11 cellular contexts compared by ENCODE assay signal in genomic region chr1:28371011-28371378, GRCh38. TPM values are rescaled to one million over a fixed set of nuclear protein-coding genes. Genes with fewer than 3 reads are reported as not detected.
DNase-seq lines count a peak whose midpoint lies in the region; FAIRE-seq and TF ChIP-seq lines count a peak whose summit lies in the region.
"Had no signal": no experiment of that assay in that cellular context is flagged by ENCODE, and none has a peak within 500 bp of the region (broad histone marks: within the 10 kb centered on the region; RNA-seq: fewer than 3 reads in every experiment).

No MANE protein-coding gene starts in this region.

- in situ Hi-C loops in GM13976 (cut with MboI; ENCODE audit: low sequenced_read_pairs, unreplicated experiment): no loop called here

- H3K4me2 ChIP-seq in skeletal muscle satellite cell (ENCODE audit: low read length): peak overlapping the region; percentile 78

- H3K9ac ChIP-seq in skeletal muscle satellite cell (ENCODE audit: low read depth, low read length): no peak overlapping the region

- peak overlapping the region; percentile 89 for H3K4me3 Mint-ChIP-seq in T-helper 1 cell treated with Interleukin-12 subunit alpha and Interleukin-12 subunit beta and Interleukin-4 antibody, amounts not matched to agents 30 μg/mL and 1 μg/mL, for 36 hours

- H3K27me3 ChIP-seq in SJSA1 (replicated peaks) (no peaks in the 10 kb centered on the region), skeletal muscle satellite cell (ENCODE audit: control insufficient read depth, insufficient read depth, low read length) (no peaks in the 10 kb centered on the region)

- H3K27ac ChIP-seq in SJSA1: no peak overlapping the region

- no peaks in the 10 kb centered on the region for H3K9me3 Mint-ChIP-seq in T-helper 1 cell treated with Interleukin-12 subunit alpha and Interleukin-12 subunit beta and Interleukin-4 antibody, amounts not matched to agents 30 μg/mL and 1 μg/mL, for 36 hours

- peaks cover 24% of the 10 kb centered on the region for H3K4me1 Mint-ChIP-seq in T-helper 1 cell treated with Interleukin-12 subunit alpha and Interleukin-12 subunit beta and Interleukin-4 antibody, amounts not matched to agents 30 μg/mL and 1 μg/mL, for 36 hours (ENCODE audit: low read depth)

- H3K9me3 ChIP-seq in SJSA1 (replicated peaks) (no peaks in the 10 kb centered on the region), skeletal muscle satellite cell (replicated peaks; ENCODE audit: low read length) (no peaks in the 10 kb centered on the region)

- H3K36me3 Mint-ChIP-seq in T-helper 1 cell treated with Interleukin-12 subunit alpha and Interleukin-12 subunit beta and Interleukin-4 antibody, amounts not matched to agents 30 μg/mL and 1 μg/mL, for 36 hours (ENCODE audit: low read depth): peaks cover 1% of the 10 kb centered on the region

- H3K4me3 ChIP-seq in SJSA1 (peak overlapping the region; percentile 73), skeletal muscle satellite cell (ENCODE audit: low read length) (peak overlapping the region; percentile 93)

- H3K4me1 ChIP-seq in SJSA1 (replicated peaks) (peaks cover 27% of the 10 kb centered on the region), skeletal muscle satellite cell (ENCODE audit: control insufficient read depth, insufficient read depth, low read length) (peaks cover 21% of the 10 kb centered on the region)

- no peaks in the 10 kb centered on the region for H3K27me3 Mint-ChIP-seq in T-helper 1 cell treated with Interleukin-12 subunit alpha and Interleukin-12 subunit beta and Interleukin-4 antibody, amounts not matched to agents 30 μg/mL and 1 μg/mL, for 36 hours (ENCODE audit: low read depth)

- peak overlapping the region; percentile 41 for H3K27ac Mint-ChIP-seq in T-helper 1 cell treated with Interleukin-12 subunit alpha and Interleukin-12 subunit beta and Interleukin-4 antibody, amounts not matched to agents 30 μg/mL and 1 μg/mL, for 36 hours

- peaks cover 28% of the 10 kb centered on the region for H3K36me3 ChIP-seq in SJSA1
- no peaks in the 10 kb centered on the region for H3K36me3 ChIP-seq in skeletal muscle satellite cell (ENCODE audit: insufficient read depth, low read length)

- TF ChIP-seq CTCF in D721Med (IDR thresholded peaks at IDR 0.05; ENCODE audit: insufficient read depth, missing control alignments): no peak
- no peak for TF ChIP-seq CTCF in GM13976 (IDR thresholded peaks at IDR 0.05; ENCODE audit: borderline replicate concordance, control extremely low read depth, extremely low read depth, insufficient read depth, missing control alignments)

- FAIRE-seq in D721Med (lab: Jason Lieb, UNC): no peak
- FAIRE-seq: A204.1 had no signal

- DNase-seq in T-helper 1 cell: no peak
- DNase-seq in SJSA1 (ENCODE audit: low read depth in 1 of 2, low spot score in 2 of 2): no peak
- peak; percentile 18 for DNase-seq in fibroblast of peridontal ligament (ENCODE audit: extremely low read depth)
- no peak for DNase-seq in D721Med (ENCODE audit: insufficient read length, low spot score)
- no peak for DNase-seq in GM13976 (ENCODE audit: low spot score)
- DNase-seq in NCI-H2171 treated with DMSO at 0.1 percent for 48 hours (lab: John Stamatoyannopoulos, UW): no peak
- DNase-seq: central memory CD4-positive, alpha-beta T cell; retina had no signal

RNA-seq across cellular contexts. Expression of gene PHACTR4, which starts 1.5 kb away (rescaled TPM):
- total RNA-seq in SJSA1 (2014; rRNA removed; shearing (Covaris generic)): 9.7 and 13.9 TPM in 2 replicates
- total RNA-seq in skeletal muscle satellite cell (2012; rRNA removed): 7.6 TPM in 2 replicates

RNA-seq across cellular contexts. Expression of gene MED18, which starts 42.2 kb away (rescaled TPM):
- total RNA-seq in SJSA1 (2014; rRNA removed; shearing (Covaris generic)): 12.4 and 15.3 TPM in 2 replicates
- 18.0 and 20.3 TPM in 2 replicates for total RNA-seq in skeletal muscle satellite cell (2012; rRNA removed)
